Comparison of ENCODE assay signal across 25 cellular contexts in genomic region chr13:23496255-23496654, GRCh38.
DNase-seq lines count a peak whose midpoint lies in the region; ATAC-seq, FAIRE-seq and TF ChIP-seq lines count a peak whose summit lies in the region.
"Had no signal": no experiment of that assay in that cellular context is flagged by ENCODE, and none has a peak within 500 bp of the region (broad histone marks: within the 10 kb centered on the region; RNA-seq: fewer than 3 reads in every experiment).

No MANE protein-coding gene starts in this region.

- H4K5ac ChIP-seq in H9 (ENCODE audit: insufficient read length, low read depth, low read length), result no peak overlapping the region

- H3K27ac Mint-ChIP-seq in H9 (peak overlapping the region in 2 of 3 experiments; percentile 22 to 69; a peak in 3 of 7 replicates), astrocyte (ENCODE audit: unreplicated experiment) (no peak overlapping the region), nephron progenitor cell (peak overlapping the region; percentile 4)
- H3K27ac Mint-ChIP-seq: CD14-positive monocyte; CD4-positive, alpha-beta T cell; CD8-positive, alpha-beta memory T cell had no signal

- H3K9me3 ChIP-seq in H9 (ENCODE audit: control insufficient read depth, low read depth, low read length) (no peaks in the 10 kb centered on the region), astrocyte (ENCODE audit: insufficient read depth, low read depth, low read length) (peaks cover 2% of the 10 kb centered on the region)
- H3K9me3 ChIP-seq: A549; BE2C; BLaER1 treated with 17β-estradiol and CSF1 and Interleukin-3, amounts not matched to agents 10 nM and 100 nM had no signal

- H4K91ac ChIP-seq in H9 (ENCODE audit: insufficient read length, low read depth, low read length), result no peak overlapping the region

- H2BK20ac ChIP-seq in H9 (ENCODE audit: low read depth, low read length, poor library complexity, severe bottlenecking), result no peak overlapping the region

- no peaks in the 10 kb centered on the region for H3K36me3 ChIP-seq in astrocyte (ENCODE audit: insufficient read depth, low read length)
- H3K36me3 ChIP-seq: BE2C; BLaER1 treated with 17β-estradiol and CSF1 and Interleukin-3, amounts not matched to agents 10 nM and 100 nM had no signal

- no CpG with 5 or more reads among the region's 2 CpGs for WGBS in H9 (ENCODE audit: extremely low coverage, insufficient read length, low lambda C conversion rate)

- H3T11ph ChIP-seq in H9 (ENCODE audit: low read length), result no peak overlapping the region

- no peak overlapping the region for H3K4me3 ChIP-seq in astrocyte (ENCODE audit: insufficient read depth, low read depth, low read length)
- H3K4me3 ChIP-seq: A549; BLaER1 treated with 17β-estradiol and CSF1 and Interleukin-3, amounts not matched to agents 10 nM and 100 nM had no signal

- no peak overlapping the region for H2BK120ac ChIP-seq in H9 (ENCODE audit: low read depth, low read length, poor library complexity, severe bottlenecking)

- no peak overlapping the region for H2AK5ac ChIP-seq in H9 (ENCODE audit: insufficient read length, low read length)

- H3K4me1 ChIP-seq in H9 (ENCODE audit: insufficient read depth, low read length) (no peaks in the 10 kb centered on the region; the same call in 1 of the 2 replicates), astrocyte (ENCODE audit: insufficient read depth, low read length) (peaks cover 8% of the 10 kb centered on the region)
- H3K4me1 ChIP-seq: A549; BE2C; BLaER1 treated with 17β-estradiol and CSF1 and Interleukin-3, amounts not matched to agents 10 nM and 100 nM had no signal

- no peak overlapping the region for H3K14ac ChIP-seq in H9 (ENCODE audit: insufficient read depth, low read length)

- H3K23me2 ChIP-seq in H9 (ENCODE audit: insufficient read length, low read depth, low read length, poor library complexity, severe bottlenecking), result no peaks in the 10 kb centered on the region

- H3K27me3 Mint-ChIP-seq in H9 (ENCODE audit: low read depth), result no peaks in the 10 kb centered on the region
- H3K27me3 Mint-ChIP-seq in astrocyte (ENCODE audit: low read depth, unreplicated experiment), result no peaks in the 10 kb centered on the region
- peaks cover 5% of the 10 kb centered on the region for H3K27me3 Mint-ChIP-seq in nephron progenitor cell (ENCODE audit: low read depth, poor library complexity)

- peak overlapping the region; percentile 68 for H2AFZ ChIP-seq in H9 (ENCODE audit: low read length)
- no peak overlapping the region for H2AFZ ChIP-seq in astrocyte (ENCODE audit: low read depth, low read length)

- no peak for ATAC-seq in HG03520 (IDR thresholded peaks at IDR 0.05; ENCODE audit: unreplicated experiment)
- no peak for ATAC-seq in GM19452 (IDR thresholded peaks at IDR 0.05; ENCODE audit: unreplicated experiment)
- ATAC-seq: A549 had no signal

- H4K20me1 ChIP-seq in H9 (ENCODE audit: control insufficient read depth, insufficient read depth, insufficient read length) (no peaks in the 10 kb centered on the region), astrocyte (ENCODE audit: insufficient read depth, low read length) (no peaks in the 10 kb centered on the region)
- H4K20me1 ChIP-seq: BLaER1 treated with 17β-estradiol and CSF1 and Interleukin-3, amounts not matched to agents 10 nM and 100 nM had no signal

- no peak overlapping the region for H3K27ac ChIP-seq in H9 (ENCODE audit: insufficient read length, low read depth, low read length)
- peak overlapping the region; percentile 51 for H3K27ac ChIP-seq in astrocyte (ENCODE audit: low read depth, low read length)
- H3K27ac ChIP-seq: 22Rv1; A549; BLaER1 treated with 17β-estradiol and CSF1 and Interleukin-3, amounts not matched to agents 10 nM and 100 nM had no signal

- H3K4ac ChIP-seq in H9 (ENCODE audit: low read depth, low read length), result no peak overlapping the region

- no peaks in the 10 kb centered on the region; a peak in 3 of 7 replicates for H3K36me3 Mint-ChIP-seq in H9 (ENCODE audit: insufficient read depth in 1 of 3, low read depth in 3 of 3)
- H3K36me3 Mint-ChIP-seq in astrocyte (ENCODE audit: low read depth, unreplicated experiment), result peaks cover 2% of the 10 kb centered on the region
- H3K36me3 Mint-ChIP-seq in nephron progenitor cell (ENCODE audit: low read depth), result peaks cover 4% of the 10 kb centered on the region
- H3K36me3 Mint-ChIP-seq: CD14-positive monocyte; CD8-positive, alpha-beta memory T cell had no signal

- no peak overlapping the region for H3K18ac ChIP-seq in H9 (ENCODE audit: insufficient read length, low read depth, low read length)

- H2BK5ac ChIP-seq in H9 (ENCODE audit: insufficient read length, low read length), result no peak overlapping the region

- peaks cover 30 to 31% of the 10 kb centered on the region in 2 experiments for H3K4me1 Mint-ChIP-seq in H9
- H3K4me1 Mint-ChIP-seq in astrocyte (ENCODE audit: low read depth, unreplicated experiment), result peaks cover 34% of the 10 kb centered on the region
- peaks cover 14% of the 10 kb centered on the region for H3K4me1 Mint-ChIP-seq in nephron progenitor cell
- H3K4me1 Mint-ChIP-seq: CD14-positive monocyte; CD8-positive, alpha-beta memory T cell had no signal

- H3K79me2 ChIP-seq in H9 (ENCODE audit: insufficient read depth, low read length) (no peaks in the 10 kb centered on the region), astrocyte (ENCODE audit: insufficient read depth, low read length) (no peaks in the 10 kb centered on the region)

- H3K79me1 ChIP-seq in H9 (ENCODE audit: insufficient read depth, low read depth, low read length, poor library complexity, severe bottlenecking), result no peaks in the 10 kb centered on the region

- POLR2A ChIA-PET in HEK293T (lab: Yijun Ruan, JAX), result no interaction called here

- DNase-seq in H9 (no peak), astrocyte (ENCODE audit: low read depth) (no peak), nephron progenitor cell (no peak), HEK293T (ENCODE audit: extremely low spot score) (no peak), NOMO-1 treated with DMSO at 0.1 percent for 48 hours (lab: John Stamatoyannopoulos, UW; ENCODE audit: unreplicated experiment) (no peak)
- DNase-seq: ACHN; AML-193; BE2C; Calu3; CD4-positive, alpha-beta T cell; CD8-positive, alpha-beta memory T cell; COR-L47; DMS53; DMS79 treated with DMSO at 0.1 percent for 48 hours; GF-D8; HCEC 1CT had no signal

- CTCF ChIA-PET in HEK293T (lab: Yijun Ruan, JAX), result no interaction called here

- H2BK15ac ChIP-seq in H9 (ENCODE audit: low read depth, low read length), result no peak overlapping the region

- no peak overlapping the region for H3K4me2 ChIP-seq in H9 (ENCODE audit: insufficient read depth, insufficient read length, low read length)
- no peak overlapping the region for H3K4me2 ChIP-seq in astrocyte (ENCODE audit: low read length)
- H3K4me2 ChIP-seq: A549; BLaER1 treated with 17β-estradiol and CSF1 and Interleukin-3, amounts not matched to agents 10 nM and 100 nM had no signal

- TF ChIP-seq CTCF in H9 (conservative IDR thresholded peaks at IDR 0.05), result no peak
- TF ChIP-seq CTCF in astrocyte (IDR thresholded peaks at IDR 0.05; ENCODE audit: insufficient read depth, low read depth, low read length), result no peak
- TF ChIP-seq CTCF in nephron progenitor cell (IDR thresholded peaks at IDR 0.05), result no peak

- H4K8ac ChIP-seq in H9 (replicated peaks; ENCODE audit: insufficient read length, low read depth, low read length), result no peak overlapping the region

- no peak overlapping the region for H3K56ac ChIP-seq in H9 (ENCODE audit: insufficient read length, low read depth, low read length)

- FAIRE-seq in A204.1 (lab: Jason Lieb, UNC) (peak; percentile 3), astrocyte (lab: Jason Lieb, UNC) (no peak)
- FAIRE-seq: A549, GM12891, GM18507 had no signal

- H3K4me3 Mint-ChIP-seq in H9 (peak overlapping the region in 1 of 2 experiments; percentile 40; a peak in 1 of 5 replicates), astrocyte (ENCODE audit: unreplicated experiment) (no peak overlapping the region), nephron progenitor cell (no peak overlapping the region)
- H3K4me3 Mint-ChIP-seq: CD14-positive monocyte; CD4-positive, alpha-beta T cell; CD8-positive, alpha-beta memory T cell had no signal

- H3K23ac ChIP-seq in H9 (ENCODE audit: insufficient read length, low read depth, low read length), result no peak overlapping the region

- H3K9ac ChIP-seq in H9 (ENCODE audit: extremely low read depth, insufficient read length, low read length), result no peak overlapping the region
- no peak overlapping the region for H3K9ac ChIP-seq in astrocyte (ENCODE audit: low read length)
- H3K9ac ChIP-seq: BLaER1 treated with 17β-estradiol and CSF1 and Interleukin-3, amounts not matched to agents 10 nM and 100 nM had no signal

- H3K9me3 Mint-ChIP-seq in H9 (peaks cover 0 to 2% of the 10 kb centered on the region in 2 experiments; a peak in 1 of 5 replicates), astrocyte (ENCODE audit: unreplicated experiment) (peaks cover 2% of the 10 kb centered on the region), nephron progenitor cell (peaks cover 16% of the 10 kb centered on the region)
- H3K9me3 Mint-ChIP-seq: CD4-positive, alpha-beta T cell had no signal

- no peak overlapping the region for H2BK12ac ChIP-seq in H9 (ENCODE audit: insufficient read length, low read depth, low read length)

- H3K27me3 ChIP-seq in H9 (ENCODE audit: insufficient read depth, low read length) (no peaks in the 10 kb centered on the region), astrocyte (ENCODE audit: insufficient read depth, low read length) (no peaks in the 10 kb centered on the region)
- H3K27me3 ChIP-seq: BE2C; BLaER1 treated with 17β-estradiol and CSF1 and Interleukin-3, amounts not matched to agents 10 nM and 100 nM had no signal

TF ChIP-seq in HEK293T, 16 proteins besides CTCF, POLR2A, EP300 and RAD21:
- TF ChIP-seq BHLHE40 (IDR thresholded peaks at IDR 0.05; ENCODE audit: borderline replicate concordance) (no peak), CTBP1 (IDR thresholded peaks at IDR 0.05; ENCODE audit: borderline replicate concordance) (no peak), L3MBTL2 (conservative IDR thresholded peaks at IDR 0.05) (no peak), SUZ12 (IDR thresholded peaks at IDR 0.05) (no peak), TARDBP (IDR thresholded peaks at IDR 0.05) (no peak), FOXM1 (IDR thresholded peaks at IDR 0.05; ENCODE audit: borderline replicate concordance) (no peak), LEF1 (IDR thresholded peaks at IDR 0.05; ENCODE audit: borderline replicate concordance) (no peak), HDGF (IDR thresholded peaks at IDR 0.05; ENCODE audit: borderline replicate concordance) (no peak), SP1 (IDR thresholded peaks at IDR 0.05) (no peak), ELF4 (IDR thresholded peaks at IDR 0.05) (no peak), FOXA1 (IDR thresholded peaks at IDR 0.05) (no peak), NFRKB (IDR thresholded peaks at IDR 0.05) (no peak), FOXK2 (IDR thresholded peaks at IDR 0.05) (no peak)
